ENCODE assay signal across 8 cellular contexts in the genomic region with DNA sequence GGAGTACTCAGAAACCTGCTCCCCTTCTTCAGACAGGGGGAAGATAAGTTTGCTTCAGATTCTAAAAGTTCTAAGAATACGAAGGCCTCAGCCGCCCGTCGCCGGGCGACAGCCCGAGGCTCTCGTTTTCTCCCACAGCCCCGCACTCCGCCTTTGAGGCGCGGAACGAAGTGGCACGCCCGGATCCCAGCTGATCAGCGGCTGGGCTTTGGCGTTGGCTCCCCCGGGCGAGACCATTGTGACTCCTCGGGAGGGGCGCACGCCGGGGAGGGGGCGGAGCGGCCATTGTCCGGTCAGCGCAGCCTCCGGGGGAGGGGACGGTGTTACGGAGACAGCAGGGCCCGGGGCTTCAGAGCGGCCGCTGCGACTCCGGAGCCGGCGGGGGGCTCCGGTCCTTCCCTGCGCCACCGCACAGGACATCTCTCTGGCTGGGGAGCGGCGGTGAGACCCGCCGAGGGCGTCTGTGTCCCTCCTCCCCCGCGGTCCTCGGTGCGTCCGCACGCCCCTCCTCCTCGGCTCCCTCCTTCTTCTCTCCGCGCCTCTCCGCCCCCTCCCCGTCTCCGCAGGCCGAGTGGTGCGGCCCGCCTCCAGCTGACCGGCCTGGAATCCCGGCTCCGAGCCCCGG. TPM values are rescaled to one million over a fixed set of nuclear protein-coding genes. Genes with fewer than 3 reads are reported as not detected.
DNase-seq lines count a peak whose midpoint lies in the region; ATAC-seq and TF ChIP-seq lines count a peak whose summit lies in the region.

A gene with protein sequence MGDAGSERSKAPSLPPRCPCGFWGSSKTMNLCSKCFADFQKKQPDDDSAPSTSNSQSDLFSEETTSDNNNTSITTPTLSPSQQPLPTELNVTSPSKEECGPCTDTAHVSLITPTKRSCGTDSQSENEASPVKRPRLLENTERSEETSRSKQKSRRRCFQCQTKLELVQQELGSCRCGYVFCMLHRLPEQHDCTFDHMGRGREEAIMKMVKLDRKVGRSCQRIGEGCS (plus strand): TSS at position 551 of the 625 bp plus-strand sequence. CDS start 219 bp downstream, outside the sequence.

- CTCF ChIA-PET in PC-9 (lab: Charles Lee), result interaction anchor here (0.6 kb wide), 2 partner anchors 115 to 494 kb away, joined by 3 to 14 read pairs; no protein-coding TSS in a partner anchor

- H3F3A ChIP-seq in PC-9 (ENCODE audit: insufficient read depth, low read depth), result 0 out of 2 replicates have a peak, but pooled peaks cover 3% of the 10 kb centered on the region

- H3K36me3 Mint-ChIP-seq in activated T-cell treated with anti-CD3 and anti-CD28 coated beads, Interleukin-2, amount 50 U/mL, for 24 hours (ENCODE audit: low read depth), result peaks cover 26% of the 10 kb centered on the region

- H3K4me3 Mint-ChIP-seq in activated T-cell treated with anti-CD3 and anti-CD28 coated beads, Interleukin-2, amount 50 U/mL, for 24 hours, result peak within 1 kb of the TSS; percentile 97

- H2AFZ ChIP-seq in PC-9, result peak within 1 kb of the TSS; percentile 88

- POLR2A ChIA-PET in PC-9 (lab: Charles Lee; ENCODE audit: unreplicated experiment), result interaction anchor here (0.9 kb wide), 1 partner anchor 28 kb away, joined by 16 read pairs; no protein-coding TSS in a partner anchor

- BruUV-seq in PC-9 (replicated peaks; lab: Mats Ljungman, UMichigan), result no TSS peak

- TF ChIP-seq POLR2A in erythroblast (IDR thresholded peaks at IDR 0.05; ENCODE audit: low read length), result no peak

- H3K4me3 ChIP-seq in PC-9 (peak within 1 kb of the TSS; percentile 94), mucosa of rectum (ENCODE audit: low read length in 2 of 2) (peak within 1 kb of the TSS; percentile 92 to 95)

- H3K27me3 ChIP-seq in PC-9 (ENCODE audit: insufficient read depth, low read depth) (no peaks in the 10 kb centered on the region), mucosa of rectum (ENCODE audit: control insufficient read depth in 2 of 2, insufficient read depth in 2 of 2, low read length in 2 of 2) (no peaks in the 10 kb centered on the region)

- intact Hi-C loops in PC-9 (cut with micrococcal nuclease; ENCODE audit: unreplicated experiment), result loop anchor here (1.0 to 2.0 kb wide), 2 partner anchors 28 to 316 kb away; no protein-coding TSS in a partner anchor

- H3K79me2 ChIP-seq in PC-9 (ENCODE audit: low read depth), result peaks cover 51% of the 10 kb centered on the region

- H3K9me3 ChIP-seq in PC-9 (ENCODE audit: insufficient read depth, low read depth) (no peaks in the 10 kb centered on the region), mucosa of rectum (ENCODE audit: control insufficient read depth in 2 of 2, low read length in 2 of 2) (no peaks in the 10 kb centered on the region)

- no peaks in the 10 kb centered on the region for H3K27me3 Mint-ChIP-seq in activated T-cell treated with anti-CD3 and anti-CD28 coated beads, Interleukin-2, amount 50 U/mL, for 24 hours

- peaks cover 24% of the 10 kb centered on the region for H3K4me1 ChIP-seq in PC-9 (replicated peaks; ENCODE audit: insufficient read depth)
- H3K4me1 ChIP-seq in mucosa of rectum (ENCODE audit: control insufficient read depth in 2 of 2, insufficient read depth in 2 of 2, low read length in 2 of 2), result peaks cover 34 to 35% of the 10 kb centered on the region in 2 donors

- peak within 1 kb of the TSS; percentile 87 to 98 for H3K9ac ChIP-seq in mucosa of rectum (ENCODE audit: low read depth in 1 of 2, low read length in 2 of 2)

- no peak for TF ChIP-seq CTCF in PC-9 (conservative IDR thresholded peaks at IDR 0.05)

- peak within 1 kb of the TSS; percentile 92 for H3K4me2 ChIP-seq in PC-9

- in situ Hi-C loops in KBM-7 (cut with MboI; ENCODE audit: low pct_unique_long_range_greater_than_20kb, low sequenced_read_pairs), result no loop called here

- H3K9me3 Mint-ChIP-seq in activated T-cell treated with anti-CD3 and anti-CD28 coated beads, Interleukin-2, amount 50 U/mL, for 24 hours, result no peaks in the 10 kb centered on the region

- H3K4me1 Mint-ChIP-seq in activated T-cell treated with anti-CD3 and anti-CD28 coated beads, Interleukin-2, amount 50 U/mL, for 24 hours (ENCODE audit: low read depth), result peaks cover 52% of the 10 kb centered on the region

- no peaks in the 10 kb centered on the region for H3K9me2 ChIP-seq in PC-9 (ENCODE audit: insufficient read depth)

- no peaks in the 10 kb centered on the region; the same call in 1 of the 2 replicates for H3K36me3 ChIP-seq in PC-9 (ENCODE audit: low read depth)
- no peaks in the 10 kb centered on the region for H3K36me3 ChIP-seq in mucosa of rectum (ENCODE audit: control insufficient read depth in 2 of 2, insufficient read depth in 2 of 2, low read length in 2 of 2)

- DNase-seq in DMS153 treated with DMSO at 0.1 percent for 48 hours (lab: John Stamatoyannopoulos, UW; ENCODE audit: unreplicated experiment), result peak; percentile 95
- DNase-seq in KBM-7, result peak; percentile 96
- DNase-seq in PC-9, result peak; percentile 81 to 97
- DNase-seq in activated T-cell treated with anti-CD3 and anti-CD28 coated beads, Interleukin-2, amount 50 U/mL, for 24 hours, result peak; percentile 97
- DNase-seq in erythroblast (lab: John Stamatoyannopoulos, UW), result peak; percentile 97 to 98
- peak; percentile 77 to 85 for DNase-seq in stimulated activated CD8-positive, alpha-beta memory T cell treated with anti-CD3 and anti-CD28 coated beads, Interleukin-4, amount 100 ng/mL, for 4 hours (ENCODE audit: low read depth in 2 of 2, low spot score in 1 of 2)

- peak within 1 kb of the TSS; percentile 99 for H3K27ac Mint-ChIP-seq in activated T-cell treated with anti-CD3 and anti-CD28 coated beads, Interleukin-2, amount 50 U/mL, for 24 hours

- peak within 1 kb of the TSS; percentile 66 for H3K27ac ChIP-seq in PC-9
- H3K27ac ChIP-seq in mucosa of rectum (ENCODE audit: low read depth in 2 of 2, low read length in 2 of 2), result peak within 1 kb of the TSS; percentile 93 to 95

- peak; percentile 85 for ATAC-seq in GM21723 (IDR thresholded peaks at IDR 0.05; ENCODE audit: unreplicated experiment)

- peaks cover 29% of the 10 kb centered on the region for H4K20me1 ChIP-seq in PC-9 (ENCODE audit: insufficient read depth)

RNA-seq across cellular contexts. Expression of the gene that starts here (rescaled TPM):
- total RNA-seq in PC-9 (2021), result 37.9 and 46.8 TPM in 2 replicates

Comparison
In these comparisons a context has a peak if more than half of its experiments do, and no peak if none do; other contexts are left out.
1. Peak in every context shown above with its lines: DNase-seq, ATAC-seq, H3K4me3 ChIP-seq and H3K27ac ChIP-seq.